20 cellular contexts compared by ENCODE assay signal in the genomic region with DNA sequence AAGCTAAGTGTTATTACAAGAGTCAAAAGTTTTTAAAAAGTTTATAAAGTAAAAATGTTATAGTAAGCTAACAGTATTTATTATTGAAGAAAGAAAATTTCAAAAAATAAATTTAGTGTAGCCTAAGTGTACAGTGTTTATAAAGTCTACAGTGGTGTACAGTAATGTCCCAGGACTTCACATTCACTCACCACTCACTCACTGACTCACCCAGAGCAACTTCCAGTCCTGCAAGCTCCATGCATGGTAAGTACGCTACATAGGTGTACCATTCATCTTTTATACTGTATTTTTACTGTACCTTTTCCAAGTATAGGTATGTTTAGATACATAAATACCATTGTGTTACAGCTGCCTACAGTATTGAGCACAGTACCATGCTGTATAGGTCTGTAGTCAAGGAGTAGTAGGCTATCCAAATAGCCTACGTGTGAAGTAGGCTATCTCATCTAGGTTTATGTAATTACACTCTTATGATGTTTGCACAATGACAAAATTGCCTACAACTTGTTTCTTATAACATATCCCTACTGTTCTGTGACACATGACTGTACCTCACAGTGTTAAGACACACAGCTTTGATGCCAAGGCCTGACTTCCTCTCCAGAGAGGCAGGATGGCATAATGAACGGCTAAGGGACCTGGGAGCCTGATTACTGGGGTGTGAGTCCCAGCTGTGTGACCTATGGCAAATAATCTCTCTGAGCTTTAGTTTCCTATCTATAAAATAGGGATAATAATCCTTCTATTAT.
"Had no signal": no experiment of that assay in that cellular context is flagged by ENCODE, and none has a peak within 500 bp of the region (broad histone marks: within the 10 kb centered on the region; RNA-seq: fewer than 3 reads in every experiment).

No MANE protein-coding gene starts in this region.

- H3K9me3 Mint-ChIP-seq: activated CD8-positive, alpha-beta T cell treated with anti-CD3 and anti-CD28 coated beads for 36 hours; activated naive CD8-positive, alpha-beta T cell treated with anti-CD3 and anti-CD28 coated beads, Interleukin-2, amount 50 U/mL, for 24 hours; activated T-helper 1 cell treated with anti-CD3 and anti-CD28 coated beads, Interleukin-12 subunit alpha, Interleukin-12 subunit beta, Interleukin-2, Interleukin-4 antibody, amounts not matched to agents 30 ng/mL and 10 ng/mL and 1 ng/mL, durations not matched to agents 14 hours and 24 hours and 36 hours; effector memory CD8-positive, alpha-beta T cell had no signal

- H3K27me3 ChIP-seq: ascending aorta, stomach, vagina had no signal

- H3K27ac ChIP-seq: ascending aorta, parathyroid adenoma, thoracic aorta, vagina, WERI-Rb-1 had no signal

- H3K27me3 Mint-ChIP-seq: activated CD4-positive, alpha-beta T cell treated with anti-CD3 and anti-CD28 coated beads for 36 hours; activated CD8-positive, alpha-beta T cell treated with anti-CD3 and anti-CD28 coated beads for 36 hours; activated naive CD8-positive, alpha-beta T cell treated with anti-CD3 and anti-CD28 coated beads, Interleukin-2, amount 50 U/mL, for 24 hours had no signal

- H3K9me3 ChIP-seq: ascending aorta, stomach, thoracic aorta, vagina had no signal

- H3K4me1 Mint-ChIP-seq: activated naive CD8-positive, alpha-beta T cell treated with anti-CD3 and anti-CD28 coated beads, Interleukin-2, amount 50 U/mL, for 24 hours had no signal

- H3K4me3 ChIP-seq: ascending aorta, stomach, thoracic aorta, vagina had no signal

- H3K4me3 Mint-ChIP-seq: activated CD4-positive, alpha-beta T cell treated with anti-CD3 and anti-CD28 coated beads for 36 hours; activated CD8-positive, alpha-beta T cell treated with anti-CD3 and anti-CD28 coated beads for 36 hours; activated naive CD8-positive, alpha-beta T cell treated with anti-CD3 and anti-CD28 coated beads, Interleukin-2, amount 50 U/mL, for 24 hours; activated T-helper 1 cell treated with anti-CD3 and anti-CD28 coated beads, Interleukin-12 subunit alpha, Interleukin-12 subunit beta, Interleukin-2, Interleukin-4 antibody, amounts not matched to agents 30 ng/mL and 10 ng/mL and 1 ng/mL, durations not matched to agents 14 hours and 24 hours and 36 hours; effector memory CD8-positive, alpha-beta T cell had no signal

- FAIRE-seq: keratinocyte had no signal

- ATAC-seq: activated CD4-positive, alpha-beta T cell treated with anti-CD3 and anti-CD28 coated beads for 36 hours; activated CD8-positive, alpha-beta T cell treated with anti-CD3 and anti-CD28 coated beads for 36 hours; activated naive CD8-positive, alpha-beta T cell treated with anti-CD3 and anti-CD28 coated beads, Interleukin-2, amount 50 U/mL, for 24 hours; effector memory CD8-positive, alpha-beta T cell; left ventricle myocardium superior had no signal

- H3K27ac Mint-ChIP-seq: activated CD4-positive, alpha-beta T cell treated with anti-CD3 and anti-CD28 coated beads for 36 hours; activated CD8-positive, alpha-beta T cell treated with anti-CD3 and anti-CD28 coated beads for 36 hours; activated naive CD8-positive, alpha-beta T cell treated with anti-CD3 and anti-CD28 coated beads, Interleukin-2, amount 50 U/mL, for 24 hours; activated T-helper 1 cell treated with anti-CD3 and anti-CD28 coated beads, Interleukin-12 subunit alpha, Interleukin-12 subunit beta, Interleukin-2, Interleukin-4 antibody, amounts not matched to agents 30 ng/mL and 10 ng/mL and 1 ng/mL, durations not matched to agents 14 hours and 24 hours and 36 hours; effector memory CD8-positive, alpha-beta T cell had no signal

- DNase-seq: activated CD4-positive, alpha-beta T cell treated with anti-CD3 and anti-CD28 coated beads for 36 hours; activated CD8-positive, alpha-beta memory T cell treated with anti-CD3 and anti-CD28 coated beads, Interleukin-2, amount 50 U/mL, for 4 hours; activated CD8-positive, alpha-beta T cell treated with anti-CD3 and anti-CD28 coated beads for 36 hours; activated naive CD4-positive, alpha-beta T cell; activated naive CD8-positive, alpha-beta T cell treated with anti-CD3 and anti-CD28 coated beads, Interleukin-2, amount 50 U/mL, for 24 hours; central memory CD4-positive, alpha-beta T cell; cortex of kidney; effector memory CD8-positive, alpha-beta T cell; erythroblast; left ventricle myocardium superior; stimulated activated CD4-positive, alpha-beta T cell treated with anti-CD3 and anti-CD28 coated beads, Interleukin-4, amount 100 ng/mL, for 4 hours; stomach; T-helper 9 cell; WERI-Rb-1 had no signal

- H3K4me1 ChIP-seq: ascending aorta, parathyroid adenoma, vagina had no signal
